Comparison of ENCODE assay signal across 1 cellular context in the genomic region with DNA sequence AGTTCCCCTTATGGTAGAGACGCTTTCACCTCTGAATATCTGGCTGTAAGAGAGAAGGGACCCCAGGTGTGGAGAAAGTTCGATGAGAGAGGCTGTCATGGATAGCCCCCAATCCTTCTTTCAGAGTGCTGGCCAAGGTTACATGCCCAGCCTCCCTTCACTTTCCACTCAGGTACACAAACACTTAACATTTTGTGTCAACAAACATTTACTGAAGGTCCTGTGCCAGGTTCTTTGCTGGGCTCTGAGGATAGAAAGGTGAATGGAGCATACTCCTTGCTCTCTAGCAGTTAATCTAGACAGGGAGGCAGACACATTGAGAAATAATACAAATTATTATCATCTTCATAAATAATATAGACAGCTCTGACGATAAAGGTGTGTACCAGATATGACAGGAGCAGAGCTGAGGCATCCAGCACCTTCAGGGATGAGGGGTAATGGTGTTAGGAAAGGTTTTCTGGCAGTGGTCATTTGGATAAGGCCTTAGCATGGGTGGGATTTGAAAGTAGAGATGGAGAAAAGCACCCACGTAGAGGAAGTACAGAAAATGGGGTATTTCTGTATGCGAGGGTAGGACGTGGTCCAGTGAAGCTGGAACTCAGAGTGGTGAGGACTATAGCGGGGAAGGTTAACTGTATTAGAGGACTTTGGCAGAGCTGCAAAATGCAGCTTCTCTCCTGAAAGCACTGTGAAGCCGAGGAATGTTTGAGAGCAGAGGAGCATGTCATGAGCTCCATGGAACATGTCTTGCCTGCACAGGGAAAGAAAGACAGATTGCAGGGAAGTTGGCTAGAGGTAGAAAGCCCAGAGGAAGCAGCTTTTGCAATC.
TF ChIP-seq lines count a peak whose summit lies in the region.

No MANE protein-coding gene starts in this region.

TF ChIP-seq in GM23338, 12 proteins besides CTCF, POLR2A, EP300 and RAD21 (continued from another document):
- TF ChIP-seq, protein P1, sequence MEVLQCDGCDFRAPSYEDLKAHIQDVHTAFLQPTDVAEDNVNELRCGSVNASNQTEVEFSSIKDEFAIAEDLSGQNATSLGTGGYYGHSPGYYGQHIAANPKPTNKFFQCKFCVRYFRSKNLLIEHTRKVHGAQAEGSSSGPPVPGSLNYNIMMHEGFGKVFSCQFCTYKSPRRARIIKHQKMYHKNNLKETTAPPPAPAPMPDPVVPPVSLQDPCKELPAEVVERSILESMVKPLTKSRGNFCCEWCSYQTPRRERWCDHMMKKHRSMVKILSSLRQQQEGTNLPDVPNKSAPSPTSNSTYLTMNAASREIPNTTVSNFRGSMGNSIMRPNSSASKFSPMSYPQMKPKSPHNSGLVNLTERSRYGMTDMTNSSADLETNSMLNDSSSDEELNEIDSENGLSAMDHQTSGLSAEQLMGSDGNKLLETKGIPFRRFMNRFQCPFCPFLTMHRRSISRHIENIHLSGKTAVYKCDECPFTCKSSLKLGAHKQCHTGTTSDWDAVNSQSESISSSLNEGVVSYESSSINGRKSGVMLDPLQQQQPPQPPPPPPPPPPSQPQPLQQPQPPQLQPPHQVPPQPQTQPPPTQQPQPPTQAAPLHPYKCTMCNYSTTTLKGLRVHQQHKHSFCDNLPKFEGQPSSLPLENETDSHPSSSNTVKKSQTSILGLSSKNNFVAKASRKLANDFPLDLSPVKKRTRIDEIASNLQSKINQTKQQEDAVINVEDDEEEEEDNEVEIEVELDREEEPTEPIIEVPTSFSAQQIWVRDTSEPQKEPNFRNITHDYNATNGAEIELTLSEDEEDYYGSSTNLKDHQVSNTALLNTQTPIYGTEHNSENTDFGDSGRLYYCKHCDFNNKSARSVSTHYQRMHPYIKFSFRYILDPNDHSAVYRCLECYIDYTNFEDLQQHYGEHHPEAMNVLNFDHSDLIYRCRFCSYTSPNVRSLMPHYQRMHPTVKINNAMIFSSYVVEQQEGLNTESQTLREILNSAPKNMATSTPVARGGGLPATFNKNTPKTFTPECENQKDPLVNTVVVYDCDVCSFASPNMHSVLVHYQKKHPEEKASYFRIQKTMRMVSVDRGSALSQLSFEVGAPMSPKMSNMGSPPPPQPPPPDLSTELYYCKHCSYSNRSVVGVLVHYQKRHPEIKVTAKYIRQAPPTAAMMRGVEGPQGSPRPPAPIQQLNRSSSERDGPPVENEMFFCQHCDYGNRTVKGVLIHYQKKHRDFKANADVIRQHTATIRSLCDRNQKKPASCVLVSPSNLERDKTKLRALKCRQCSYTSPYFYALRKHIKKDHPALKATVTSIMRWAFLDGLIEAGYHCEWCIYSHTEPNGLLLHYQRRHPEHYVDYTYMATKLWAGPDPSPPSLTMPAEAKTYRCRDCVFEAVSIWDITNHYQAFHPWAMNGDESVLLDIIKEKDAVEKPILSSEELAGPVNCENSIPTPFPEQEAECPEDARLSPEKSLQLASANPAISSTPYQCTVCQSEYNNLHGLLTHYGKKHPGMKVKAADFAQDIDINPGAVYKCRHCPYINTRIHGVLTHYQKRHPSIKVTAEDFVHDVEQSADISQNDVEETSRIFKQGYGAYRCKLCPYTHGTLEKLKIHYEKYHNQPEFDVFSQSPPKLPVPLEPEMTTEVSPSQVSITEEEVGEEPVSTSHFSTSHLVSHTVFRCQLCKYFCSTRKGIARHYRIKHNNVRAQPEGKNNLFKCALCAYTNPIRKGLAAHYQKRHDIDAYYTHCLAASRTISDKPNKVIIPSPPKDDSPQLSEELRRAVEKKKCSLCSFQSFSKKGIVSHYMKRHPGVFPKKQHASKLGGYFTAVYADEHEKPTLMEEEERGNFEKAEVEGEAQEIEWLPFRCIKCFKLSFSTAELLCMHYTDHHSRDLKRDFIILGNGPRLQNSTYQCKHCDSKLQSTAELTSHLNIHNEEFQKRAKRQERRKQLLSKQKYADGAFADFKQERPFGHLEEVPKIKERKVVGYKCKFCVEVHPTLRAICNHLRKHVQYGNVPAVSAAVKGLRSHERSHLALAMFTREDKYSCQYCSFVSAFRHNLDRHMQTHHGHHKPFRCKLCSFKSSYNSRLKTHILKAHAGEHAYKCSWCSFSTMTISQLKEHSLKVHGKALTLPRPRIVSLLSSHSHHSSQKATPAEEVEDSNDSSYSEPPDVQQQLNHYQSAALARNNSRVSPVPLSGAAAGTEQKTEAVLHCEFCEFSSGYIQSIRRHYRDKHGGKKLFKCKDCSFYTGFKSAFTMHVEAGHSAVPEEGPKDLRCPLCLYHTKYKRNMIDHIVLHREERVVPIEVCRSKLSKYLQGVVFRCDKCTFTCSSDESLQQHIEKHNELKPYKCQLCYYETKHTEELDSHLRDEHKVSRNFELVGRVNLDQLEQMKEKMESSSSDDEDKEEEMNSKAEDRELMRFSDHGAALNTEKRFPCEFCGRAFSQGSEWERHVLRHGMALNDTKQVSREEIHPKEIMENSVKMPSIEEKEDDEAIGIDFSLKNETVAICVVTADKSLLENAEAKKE (CRISPR knock-in tag; IDR thresholded peaks at IDR 0.05), result no peak
- TF ChIP-seq POLR2AphosphoS5 (IDR thresholded peaks at IDR 0.05; ENCODE audit: low read depth) (no peak), EZH2 (IDR thresholded peaks at IDR 0.05; ENCODE audit: low read depth, unreplicated experiment) (no peak), CREB1 (CRISPR knock-in tag; IDR thresholded peaks at IDR 0.05; ENCODE audit: low read depth) (no peak)
- TF ChIP-seq, protein P2, sequence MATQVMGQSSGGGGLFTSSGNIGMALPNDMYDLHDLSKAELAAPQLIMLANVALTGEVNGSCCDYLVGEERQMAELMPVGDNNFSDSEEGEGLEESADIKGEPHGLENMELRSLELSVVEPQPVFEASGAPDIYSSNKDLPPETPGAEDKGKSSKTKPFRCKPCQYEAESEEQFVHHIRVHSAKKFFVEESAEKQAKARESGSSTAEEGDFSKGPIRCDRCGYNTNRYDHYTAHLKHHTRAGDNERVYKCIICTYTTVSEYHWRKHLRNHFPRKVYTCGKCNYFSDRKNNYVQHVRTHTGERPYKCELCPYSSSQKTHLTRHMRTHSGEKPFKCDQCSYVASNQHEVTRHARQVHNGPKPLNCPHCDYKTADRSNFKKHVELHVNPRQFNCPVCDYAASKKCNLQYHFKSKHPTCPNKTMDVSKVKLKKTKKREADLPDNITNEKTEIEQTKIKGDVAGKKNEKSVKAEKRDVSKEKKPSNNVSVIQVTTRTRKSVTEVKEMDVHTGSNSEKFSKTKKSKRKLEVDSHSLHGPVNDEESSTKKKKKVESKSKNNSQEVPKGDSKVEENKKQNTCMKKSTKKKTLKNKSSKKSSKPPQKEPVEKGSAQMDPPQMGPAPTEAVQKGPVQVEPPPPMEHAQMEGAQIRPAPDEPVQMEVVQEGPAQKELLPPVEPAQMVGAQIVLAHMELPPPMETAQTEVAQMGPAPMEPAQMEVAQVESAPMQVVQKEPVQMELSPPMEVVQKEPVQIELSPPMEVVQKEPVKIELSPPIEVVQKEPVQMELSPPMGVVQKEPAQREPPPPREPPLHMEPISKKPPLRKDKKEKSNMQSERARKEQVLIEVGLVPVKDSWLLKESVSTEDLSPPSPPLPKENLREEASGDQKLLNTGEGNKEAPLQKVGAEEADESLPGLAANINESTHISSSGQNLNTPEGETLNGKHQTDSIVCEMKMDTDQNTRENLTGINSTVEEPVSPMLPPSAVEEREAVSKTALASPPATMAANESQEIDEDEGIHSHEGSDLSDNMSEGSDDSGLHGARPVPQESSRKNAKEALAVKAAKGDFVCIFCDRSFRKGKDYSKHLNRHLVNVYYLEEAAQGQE (IDR thresholded peaks at IDR 0.05; ENCODE audit: unreplicated experiment), result no peak
